1 cellular context compared by ENCODE assay signal in the genomic region with DNA sequence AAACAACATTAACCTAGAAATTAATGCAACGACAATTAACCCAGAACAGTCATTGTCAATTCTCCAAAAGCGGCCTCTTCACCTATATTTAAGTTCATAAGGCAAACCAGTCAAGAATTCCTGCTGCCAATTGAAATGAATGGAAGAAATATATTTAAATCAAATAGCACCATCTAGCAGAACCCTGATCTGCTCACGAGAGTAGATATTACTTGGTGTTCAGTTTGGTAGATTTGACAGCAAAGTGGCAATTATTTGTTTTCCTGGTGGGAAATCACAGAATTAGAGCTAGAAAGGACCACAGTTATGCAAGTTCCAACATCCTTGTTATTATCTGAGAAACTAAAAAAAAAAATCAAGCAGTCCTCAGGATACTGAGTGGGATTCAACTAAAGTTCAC.
TF ChIP-seq lines count a peak whose summit lies in the region.

No MANE protein-coding gene starts in this region.

TF ChIP-seq in GM23338, 12 proteins besides CTCF, POLR2A, EP300 and RAD21 (continued from another document):
- TF ChIP-seq, protein P1, sequence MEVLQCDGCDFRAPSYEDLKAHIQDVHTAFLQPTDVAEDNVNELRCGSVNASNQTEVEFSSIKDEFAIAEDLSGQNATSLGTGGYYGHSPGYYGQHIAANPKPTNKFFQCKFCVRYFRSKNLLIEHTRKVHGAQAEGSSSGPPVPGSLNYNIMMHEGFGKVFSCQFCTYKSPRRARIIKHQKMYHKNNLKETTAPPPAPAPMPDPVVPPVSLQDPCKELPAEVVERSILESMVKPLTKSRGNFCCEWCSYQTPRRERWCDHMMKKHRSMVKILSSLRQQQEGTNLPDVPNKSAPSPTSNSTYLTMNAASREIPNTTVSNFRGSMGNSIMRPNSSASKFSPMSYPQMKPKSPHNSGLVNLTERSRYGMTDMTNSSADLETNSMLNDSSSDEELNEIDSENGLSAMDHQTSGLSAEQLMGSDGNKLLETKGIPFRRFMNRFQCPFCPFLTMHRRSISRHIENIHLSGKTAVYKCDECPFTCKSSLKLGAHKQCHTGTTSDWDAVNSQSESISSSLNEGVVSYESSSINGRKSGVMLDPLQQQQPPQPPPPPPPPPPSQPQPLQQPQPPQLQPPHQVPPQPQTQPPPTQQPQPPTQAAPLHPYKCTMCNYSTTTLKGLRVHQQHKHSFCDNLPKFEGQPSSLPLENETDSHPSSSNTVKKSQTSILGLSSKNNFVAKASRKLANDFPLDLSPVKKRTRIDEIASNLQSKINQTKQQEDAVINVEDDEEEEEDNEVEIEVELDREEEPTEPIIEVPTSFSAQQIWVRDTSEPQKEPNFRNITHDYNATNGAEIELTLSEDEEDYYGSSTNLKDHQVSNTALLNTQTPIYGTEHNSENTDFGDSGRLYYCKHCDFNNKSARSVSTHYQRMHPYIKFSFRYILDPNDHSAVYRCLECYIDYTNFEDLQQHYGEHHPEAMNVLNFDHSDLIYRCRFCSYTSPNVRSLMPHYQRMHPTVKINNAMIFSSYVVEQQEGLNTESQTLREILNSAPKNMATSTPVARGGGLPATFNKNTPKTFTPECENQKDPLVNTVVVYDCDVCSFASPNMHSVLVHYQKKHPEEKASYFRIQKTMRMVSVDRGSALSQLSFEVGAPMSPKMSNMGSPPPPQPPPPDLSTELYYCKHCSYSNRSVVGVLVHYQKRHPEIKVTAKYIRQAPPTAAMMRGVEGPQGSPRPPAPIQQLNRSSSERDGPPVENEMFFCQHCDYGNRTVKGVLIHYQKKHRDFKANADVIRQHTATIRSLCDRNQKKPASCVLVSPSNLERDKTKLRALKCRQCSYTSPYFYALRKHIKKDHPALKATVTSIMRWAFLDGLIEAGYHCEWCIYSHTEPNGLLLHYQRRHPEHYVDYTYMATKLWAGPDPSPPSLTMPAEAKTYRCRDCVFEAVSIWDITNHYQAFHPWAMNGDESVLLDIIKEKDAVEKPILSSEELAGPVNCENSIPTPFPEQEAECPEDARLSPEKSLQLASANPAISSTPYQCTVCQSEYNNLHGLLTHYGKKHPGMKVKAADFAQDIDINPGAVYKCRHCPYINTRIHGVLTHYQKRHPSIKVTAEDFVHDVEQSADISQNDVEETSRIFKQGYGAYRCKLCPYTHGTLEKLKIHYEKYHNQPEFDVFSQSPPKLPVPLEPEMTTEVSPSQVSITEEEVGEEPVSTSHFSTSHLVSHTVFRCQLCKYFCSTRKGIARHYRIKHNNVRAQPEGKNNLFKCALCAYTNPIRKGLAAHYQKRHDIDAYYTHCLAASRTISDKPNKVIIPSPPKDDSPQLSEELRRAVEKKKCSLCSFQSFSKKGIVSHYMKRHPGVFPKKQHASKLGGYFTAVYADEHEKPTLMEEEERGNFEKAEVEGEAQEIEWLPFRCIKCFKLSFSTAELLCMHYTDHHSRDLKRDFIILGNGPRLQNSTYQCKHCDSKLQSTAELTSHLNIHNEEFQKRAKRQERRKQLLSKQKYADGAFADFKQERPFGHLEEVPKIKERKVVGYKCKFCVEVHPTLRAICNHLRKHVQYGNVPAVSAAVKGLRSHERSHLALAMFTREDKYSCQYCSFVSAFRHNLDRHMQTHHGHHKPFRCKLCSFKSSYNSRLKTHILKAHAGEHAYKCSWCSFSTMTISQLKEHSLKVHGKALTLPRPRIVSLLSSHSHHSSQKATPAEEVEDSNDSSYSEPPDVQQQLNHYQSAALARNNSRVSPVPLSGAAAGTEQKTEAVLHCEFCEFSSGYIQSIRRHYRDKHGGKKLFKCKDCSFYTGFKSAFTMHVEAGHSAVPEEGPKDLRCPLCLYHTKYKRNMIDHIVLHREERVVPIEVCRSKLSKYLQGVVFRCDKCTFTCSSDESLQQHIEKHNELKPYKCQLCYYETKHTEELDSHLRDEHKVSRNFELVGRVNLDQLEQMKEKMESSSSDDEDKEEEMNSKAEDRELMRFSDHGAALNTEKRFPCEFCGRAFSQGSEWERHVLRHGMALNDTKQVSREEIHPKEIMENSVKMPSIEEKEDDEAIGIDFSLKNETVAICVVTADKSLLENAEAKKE (CRISPR knock-in tag; IDR thresholded peaks at IDR 0.05), result no peak
- no peak for TF ChIP-seq ZNF114 (CRISPR knock-in tag; IDR thresholded peaks at IDR 0.05)
- TF ChIP-seq EZH2phosphoT487 (IDR thresholded peaks at IDR 0.05; ENCODE audit: unreplicated experiment), result no peak
- TF ChIP-seq CREB1 (CRISPR knock-in tag; IDR thresholded peaks at IDR 0.05; ENCODE audit: low read depth), result no peak
- no peak for TF ChIP-seq JUNB (IDR thresholded peaks at IDR 0.05; ENCODE audit: unreplicated experiment)
- TF ChIP-seq, protein P2, sequence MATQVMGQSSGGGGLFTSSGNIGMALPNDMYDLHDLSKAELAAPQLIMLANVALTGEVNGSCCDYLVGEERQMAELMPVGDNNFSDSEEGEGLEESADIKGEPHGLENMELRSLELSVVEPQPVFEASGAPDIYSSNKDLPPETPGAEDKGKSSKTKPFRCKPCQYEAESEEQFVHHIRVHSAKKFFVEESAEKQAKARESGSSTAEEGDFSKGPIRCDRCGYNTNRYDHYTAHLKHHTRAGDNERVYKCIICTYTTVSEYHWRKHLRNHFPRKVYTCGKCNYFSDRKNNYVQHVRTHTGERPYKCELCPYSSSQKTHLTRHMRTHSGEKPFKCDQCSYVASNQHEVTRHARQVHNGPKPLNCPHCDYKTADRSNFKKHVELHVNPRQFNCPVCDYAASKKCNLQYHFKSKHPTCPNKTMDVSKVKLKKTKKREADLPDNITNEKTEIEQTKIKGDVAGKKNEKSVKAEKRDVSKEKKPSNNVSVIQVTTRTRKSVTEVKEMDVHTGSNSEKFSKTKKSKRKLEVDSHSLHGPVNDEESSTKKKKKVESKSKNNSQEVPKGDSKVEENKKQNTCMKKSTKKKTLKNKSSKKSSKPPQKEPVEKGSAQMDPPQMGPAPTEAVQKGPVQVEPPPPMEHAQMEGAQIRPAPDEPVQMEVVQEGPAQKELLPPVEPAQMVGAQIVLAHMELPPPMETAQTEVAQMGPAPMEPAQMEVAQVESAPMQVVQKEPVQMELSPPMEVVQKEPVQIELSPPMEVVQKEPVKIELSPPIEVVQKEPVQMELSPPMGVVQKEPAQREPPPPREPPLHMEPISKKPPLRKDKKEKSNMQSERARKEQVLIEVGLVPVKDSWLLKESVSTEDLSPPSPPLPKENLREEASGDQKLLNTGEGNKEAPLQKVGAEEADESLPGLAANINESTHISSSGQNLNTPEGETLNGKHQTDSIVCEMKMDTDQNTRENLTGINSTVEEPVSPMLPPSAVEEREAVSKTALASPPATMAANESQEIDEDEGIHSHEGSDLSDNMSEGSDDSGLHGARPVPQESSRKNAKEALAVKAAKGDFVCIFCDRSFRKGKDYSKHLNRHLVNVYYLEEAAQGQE (IDR thresholded peaks at IDR 0.05; ENCODE audit: unreplicated experiment), result no peak
- TF ChIP-seq, protein P3, sequence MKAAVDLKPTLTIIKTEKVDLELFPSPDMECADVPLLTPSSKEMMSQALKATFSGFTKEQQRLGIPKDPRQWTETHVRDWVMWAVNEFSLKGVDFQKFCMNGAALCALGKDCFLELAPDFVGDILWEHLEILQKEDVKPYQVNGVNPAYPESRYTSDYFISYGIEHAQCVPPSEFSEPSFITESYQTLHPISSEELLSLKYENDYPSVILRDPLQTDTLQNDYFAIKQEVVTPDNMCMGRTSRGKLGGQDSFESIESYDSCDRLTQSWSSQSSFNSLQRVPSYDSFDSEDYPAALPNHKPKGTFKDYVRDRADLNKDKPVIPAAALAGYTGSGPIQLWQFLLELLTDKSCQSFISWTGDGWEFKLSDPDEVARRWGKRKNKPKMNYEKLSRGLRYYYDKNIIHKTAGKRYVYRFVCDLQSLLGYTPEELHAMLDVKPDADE (IDR thresholded peaks at IDR 0.05), result no peak
- no peak for TF ChIP-seq NANOG (IDR thresholded peaks at IDR 0.05; ENCODE audit: borderline replicate concordance)
TF ChIP-seq in GM23338: peak in this region for 0.
